ENCODE assay signal across 8 cellular contexts in the genomic region with DNA sequence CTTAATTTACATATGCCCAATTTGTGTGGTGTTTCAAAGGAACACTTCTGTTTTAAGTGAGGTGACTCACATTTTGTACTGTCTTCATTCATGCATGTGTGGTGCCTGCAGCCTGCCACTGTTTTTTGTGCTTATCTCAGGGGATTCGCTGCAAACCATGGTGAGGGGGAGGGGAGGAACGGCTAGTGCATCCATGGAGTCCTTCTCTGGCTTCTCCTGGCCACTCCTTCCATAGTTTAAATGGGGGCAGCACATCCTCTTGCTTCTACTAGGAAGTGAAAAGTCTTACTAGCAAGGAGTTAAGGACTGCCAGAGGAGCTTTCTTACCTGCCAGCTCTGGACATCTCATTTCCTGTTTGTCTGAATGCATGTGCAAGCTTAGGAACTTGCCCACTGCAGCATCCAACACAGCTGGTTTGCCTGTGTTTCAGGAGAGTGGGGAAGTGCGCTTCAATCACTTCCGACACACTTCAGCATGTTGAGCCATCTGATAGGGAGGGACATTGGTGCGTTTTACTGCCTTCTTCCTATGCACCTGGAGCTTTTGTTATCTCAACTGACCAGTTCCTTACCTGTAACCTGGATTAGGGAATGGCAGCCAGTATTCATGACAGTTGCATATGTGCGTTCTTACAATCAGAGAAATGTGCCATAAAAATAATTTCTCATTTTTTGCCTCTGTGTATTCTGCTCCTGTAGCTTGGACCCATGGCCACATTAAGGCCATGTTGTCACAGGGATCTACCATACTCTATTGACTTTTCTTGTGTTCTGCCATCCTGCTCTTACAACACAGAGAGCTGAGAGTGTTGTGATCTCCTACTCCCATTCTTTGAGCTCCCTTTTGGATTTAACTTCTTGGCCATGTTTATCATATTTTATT.
DNase-seq lines count a peak whose midpoint lies in the region; ATAC-seq, FAIRE-seq and TF ChIP-seq lines count a peak whose summit lies in the region.

No MANE protein-coding gene starts in this region.

- H3K36me3 ChIP-seq in kidney (ENCODE audit: control insufficient read depth in 1 of 2, insufficient read depth in 2 of 2, low read length in 2 of 2) (no peaks in the 10 kb centered on the region), upper lobe of left lung (no peaks in the 10 kb centered on the region)

- intact Hi-C loops in kidney (cut with DNase I), result no loop called here

- no peak for TF ChIP-seq POLR2A in upper lobe of left lung (IDR thresholded peaks at IDR 0.05)

- peak; percentile 8 to 16 for DNase-seq in NCI-H187 (lab: John Stamatoyannopoulos, UW)
- no peak for DNase-seq in NCI-H187 treated with DMSO at 0.1 percent for 48 hours (lab: John Stamatoyannopoulos, UW)
- peak; percentile 23 for DNase-seq in MV-4-11 (lab: John Stamatoyannopoulos, UW)
- peak; percentile 17 for DNase-seq in fibroblast of pulmonary artery (ENCODE audit: low read depth)
- DNase-seq in kidney, result no peak
- DNase-seq in upper lobe of left lung, result no peak
- no peak for DNase-seq in HuH-7 (ENCODE audit: low spot score)

- H3K4me3 ChIP-seq in fibroblast of pulmonary artery (replicated peaks; ENCODE audit: low read depth, low read length), result no peak overlapping the region
- H3K4me3 ChIP-seq in kidney (ENCODE audit: low read length in 2 of 2), result no peak overlapping the region
- no peak overlapping the region for H3K4me3 ChIP-seq in upper lobe of left lung

- TF ChIP-seq CTCF in fibroblast of pulmonary artery (IDR thresholded peaks at IDR 0.05; ENCODE audit: low read length, missing control alignments), result no peak
- TF ChIP-seq CTCF in kidney (IDR thresholded peaks at IDR 0.05; ENCODE audit: borderline replicate concordance, extremely low read depth, insufficient read depth), result no peak
- no peak for TF ChIP-seq CTCF in upper lobe of left lung (IDR thresholded peaks at IDR 0.05)

- no peak overlapping the region for H3K9ac ChIP-seq in kidney (ENCODE audit: low read length in 2 of 2)

- no peak for TF ChIP-seq EP300 in upper lobe of left lung (IDR thresholded peaks at IDR 0.05)

- H3K9me3 ChIP-seq in kidney (ENCODE audit: control insufficient read depth in 1 of 2, low read length in 2 of 2), result no peaks in the 10 kb centered on the region
- H3K9me3 ChIP-seq in upper lobe of left lung, result no peaks in the 10 kb centered on the region

- FAIRE-seq in kidney (lab: Jason Lieb, UNC), result no peak

- H3K27me3 ChIP-seq in upper lobe of left lung, result no peaks in the 10 kb centered on the region

- WGBS in upper lobe of left lung, 2 donors, result 67 to 74% methylated on average over 6 of the region's 6 CpGs

- ATAC-seq in HG02571 (IDR thresholded peaks at IDR 0.05; ENCODE audit: unreplicated experiment) (peak; percentile 68), upper lobe of left lung (ENCODE audit: low FRiP score in 2 of 2) (no peak)

- H3K4me1 ChIP-seq in kidney (ENCODE audit: control insufficient read depth in 1 of 2, insufficient read depth in 1 of 2, low read depth in 1 of 2, low read length in 2 of 2) (peaks cover 11% of the 10 kb centered on the region in 2 donors), upper lobe of left lung (peaks cover 12 to 44% (median 34%) of the 10 kb centered on the region in 4 donors)

- H3K27ac ChIP-seq in kidney (ENCODE audit: low read depth in 2 of 2, low read length in 2 of 2), result no peak overlapping the region
- H3K27ac ChIP-seq in upper lobe of left lung, result no peak overlapping the region

Comparison
In these comparisons a context has a peak if more than half of its experiments do, and no peak if none do; other contexts are left out.
1. DNase-seq: peak in NCI-H187 (2 of 2), MV-4-11 (single experiment) and fibroblast of pulmonary artery (single experiment); none in NCI-H187 treated with DMSO at 0.1 percent for 48 hours (single experiment), kidney (single experiment), upper lobe of left lung (0 of 2) and HuH-7 (single experiment).